In the genomic region with DNA sequence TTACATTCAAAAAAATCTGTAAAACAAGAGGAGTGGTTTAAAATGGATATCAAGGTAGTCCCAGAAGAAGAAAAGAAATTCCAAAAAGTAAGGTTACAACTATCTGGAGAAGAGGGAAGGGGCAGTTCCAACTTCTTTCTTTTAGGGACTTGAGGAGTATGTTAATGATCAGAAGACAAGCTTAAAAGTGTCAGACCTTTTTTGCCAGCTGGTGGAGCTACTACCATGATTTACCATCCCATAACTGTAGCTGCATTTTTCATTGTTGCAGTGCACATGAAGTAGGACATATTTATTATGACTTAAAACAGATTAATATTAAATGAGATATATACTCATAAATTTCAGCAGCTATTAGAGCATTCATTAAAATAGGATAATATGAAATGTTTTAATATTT, we compare ENCODE assay signal across 19 cellular contexts.
DNase-seq lines count a peak whose midpoint lies in the region; ATAC-seq and TF ChIP-seq lines count a peak whose summit lies in the region.
"Had no signal": no experiment of that assay in that cellular context is flagged by ENCODE, and none has a peak within 500 bp of the region (broad histone marks: within the 10 kb centered on the region; RNA-seq: fewer than 3 reads in every experiment).

No MANE protein-coding gene starts in this region.

- intact Hi-C loops in sciatic nerve (cut with DNase I): no loop called here

- TF ChIP-seq CTCF in LNCaP clone FGC (IDR thresholded peaks at IDR 0.05; ENCODE audit: control insufficient read depth, extremely low read depth, insufficient read depth) (peak; percentile 56), VCaP (conservative IDR thresholded peaks at IDR 0.05) (peak; percentile 62)

- no peak overlapping the region for H3K27ac ChIP-seq in VCaP
- H3K27ac ChIP-seq: ascending aorta, pancreas, upper lobe of right lung had no signal

- H3K4me3 ChIP-seq in LNCaP clone FGC (ENCODE audit: low read depth, low read length): no peak overlapping the region
- H3K4me3 ChIP-seq: ascending aorta, GM12878, mucosa of descending colon, pancreas, upper lobe of right lung had no signal

- DNase-seq in NCI-H1105 treated with DMSO at 0.1 percent for 48 hours (lab: John Stamatoyannopoulos, UW) (peak; percentile 1), NCI-H1105 (lab: John Stamatoyannopoulos, UW) (no peak), LNCaP clone FGC (ENCODE audit: low read depth) (peak; percentile 17), left kidney (ENCODE audit: low read depth, low spot score) (peak; percentile 13), sciatic nerve (ENCODE audit: low spot score) (no peak), T-helper 1 cell (no peak)
- DNase-seq: activated CD4-positive, CD25-positive, alpha-beta regulatory T cell treated with anti-CD3 and anti-CD28 coated beads, Interleukin-2, amount 50 U/mL, for 72 hours; activated gamma-delta T cell; CD4-positive, CD25-positive, alpha-beta regulatory T cell; EL; mucosa of descending colon; NCI-H1436; pancreas; stimulated activated naive CD8-positive, alpha-beta T cell treated with anti-CD3 and anti-CD28 coated beads, Interleukin-15, Interleukin-2, amounts not matched to agents 100 U/mL and 50 U/mL, for 24 hours; upper lobe of right lung had no signal

- ATAC-seq in sciatic nerve (no peak), HG02981 (IDR thresholded peaks at IDR 0.05; ENCODE audit: unreplicated experiment) (no peak)
- ATAC-seq: GM12878; mucosa of descending colon; pancreas; stimulated activated naive CD8-positive, alpha-beta T cell treated with anti-CD3 and anti-CD28 coated beads, Interleukin-15, Interleukin-2, amounts not matched to agents 100 U/mL and 50 U/mL, for 24 hours; upper lobe of right lung had no signal

Comparison
In these comparisons a context has a peak if more than half of its experiments do, and no peak if none do; other contexts are left out.
1. DNase-seq: peak in NCI-H1105 treated with DMSO at 0.1 percent for 48 hours (single experiment), LNCaP clone FGC (single experiment) and left kidney (single experiment); none in NCI-H1105 (single experiment), sciatic nerve (single experiment) and T-helper 1 cell (0 of 5).